17 cellular contexts compared by ENCODE assay signal in the genomic region with DNA sequence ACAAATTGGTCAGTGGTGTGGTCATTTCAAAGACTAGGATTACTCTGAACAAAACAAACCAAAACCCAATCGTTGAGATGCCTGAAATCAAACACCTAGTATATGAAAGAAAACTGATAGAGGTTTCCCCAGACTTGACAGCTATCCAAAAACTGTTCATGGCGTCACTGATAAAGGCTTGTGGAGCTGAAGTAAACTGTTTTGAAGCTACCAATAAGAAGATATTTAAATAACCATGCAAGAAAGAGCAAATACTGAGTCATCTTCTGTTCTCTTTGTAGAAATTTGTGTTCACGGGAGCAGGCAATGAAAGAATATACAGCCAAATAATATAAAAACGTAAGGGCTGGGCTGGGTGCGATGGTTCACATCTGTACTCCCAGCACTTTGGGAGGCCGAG. TPM values are rescaled to one million over a fixed set of nuclear protein-coding genes. Genes with fewer than 3 reads are reported as not detected.
"Had no signal": no experiment of that assay in that cellular context is flagged by ENCODE, and none has a peak within 500 bp of the region (broad histone marks: within the 10 kb centered on the region; RNA-seq: fewer than 3 reads in every experiment).

No MANE protein-coding gene starts in this region.

- H3K27ac ChIP-seq: prostate gland had no signal

- H3K4me3 Mint-ChIP-seq: brain; immature natural killer cell; naive thymus-derived CD8-positive, alpha-beta T cell; stimulated activated naive B cell treated with anti-CD40 and anti-IgM and Interleukin-4, amounts not matched to agents 10 μg/mL and 1 μg/mL and 100 μg/mL, for 72 hours; T-helper 17 cell; type B pancreatic cell had no signal

- H3K27ac Mint-ChIP-seq: brain; immature natural killer cell; stimulated activated naive B cell treated with anti-CD40 and anti-IgM and Interleukin-4, amounts not matched to agents 10 μg/mL and 1 μg/mL and 100 μg/mL, for 72 hours; T-helper 17 cell; type B pancreatic cell had no signal

- H3K9me3 Mint-ChIP-seq: immature natural killer cell; stimulated activated naive B cell treated with anti-CD40 and anti-IgM and Interleukin-4, amounts not matched to agents 10 μg/mL and 1 μg/mL and 100 μg/mL, for 72 hours; type B pancreatic cell had no signal

- H3K4me3 ChIP-seq: mucosa of descending colon, prostate gland, sigmoid colon had no signal

- ATAC-seq: activated CD4-positive, CD25-positive, alpha-beta regulatory T cell treated with anti-CD3 and anti-CD28 coated beads, Interleukin-2, amount 50 U/mL, for 24 hours; left cardiac atrium; mucosa of descending colon; naive thymus-derived CD8-positive, alpha-beta T cell; stimulated activated naive B cell treated with anti-CD40 and anti-IgM and Interleukin-4, amounts not matched to agents 10 μg/mL and 1 μg/mL and 100 μg/mL, for 72 hours; T-helper 17 cell had no signal

- DNase-seq: activated naive CD4-positive, alpha-beta T cell treated with anti-CD3 and anti-CD28 coated beads, Interleukin-2, amount 50 U/mL, for 16 hours; activated T-cell treated with anti-CD3 and anti-CD28 coated beads, Interleukin-2, amount 50 U/mL, for 1 hour; amniotic stem cell; immature natural killer cell; left cardiac atrium; mucosa of descending colon; naive thymus-derived CD8-positive, alpha-beta T cell; occipital lobe; sigmoid colon; stimulated activated CD4-positive, alpha-beta T cell treated with anti-CD3 and anti-CD28 coated beads, Interleukin-2, amount 100 ng/mL, for 24 hours; stimulated activated naive B cell treated with anti-CD40 and anti-IgM and Interleukin-4, amounts not matched to agents 10 μg/mL and 1 μg/mL and 100 μg/mL, for 72 hours; substantia nigra; T-helper 17 cell had no signal

- H3K27me3 Mint-ChIP-seq: brain; naive thymus-derived CD8-positive, alpha-beta T cell; stimulated activated naive B cell treated with anti-CD40 and anti-IgM and Interleukin-4, amounts not matched to agents 10 μg/mL and 1 μg/mL and 100 μg/mL, for 72 hours; T-helper 17 cell; type B pancreatic cell had no signal

- H3K9me3 ChIP-seq: mucosa of descending colon, prostate gland, sigmoid colon had no signal

- H3K36me3 ChIP-seq: prostate gland had no signal

- H3K4me1 Mint-ChIP-seq: brain; stimulated activated naive B cell treated with anti-CD40 and anti-IgM and Interleukin-4, amounts not matched to agents 10 μg/mL and 1 μg/mL and 100 μg/mL, for 72 hours; T-helper 17 cell had no signal

RNA-seq across cellular contexts. Expression of a gene that starts 7.5 kb away (rescaled TPM):
- total RNA-seq: T-helper 17 cell had no signal
